ENCODE assay signal across 14 cellular contexts in genomic region chr3:147930417-147930816, GRCh38.
DNase-seq lines count a peak whose midpoint lies in the region; ATAC-seq and TF ChIP-seq lines count a peak whose summit lies in the region.
"Had no signal": no experiment of that assay in that cellular context is flagged by ENCODE, and none has a peak within 500 bp of the region (broad histone marks: within the 10 kb centered on the region; RNA-seq: fewer than 3 reads in every experiment).

No MANE protein-coding gene starts in this region.

- DNase-seq in HEK293T (ENCODE audit: extremely low spot score): no peak
- DNase-seq in amniotic epithelial cell (ENCODE audit: low read depth): peak; percentile 37
- DNase-seq in stromal cell of bone marrow (ENCODE audit: low read depth): peak; percentile 36
- DNase-seq in activated T-cell treated with anti-CD3 and anti-CD28 coated beads, Interleukin-2, amount 50 U/mL, for 48 hours: no peak
- DNase-seq in activated CD4-positive, alpha-beta T cell treated with anti-CD3 and anti-CD28 coated beads, Interleukin-2, amount 50 U/mL, for 48 hours: no peak
- no peak for DNase-seq in KBM-7
- DNase-seq: adrenal gland, erythroblast, occipital lobe had no signal

- peak overlapping the region; percentile 48 for H3K27ac ChIP-seq in iPS-18a (ENCODE audit: low read length)
- H3K27ac ChIP-seq: adrenal gland, VCaP had no signal

- POLR2A ChIA-PET in HEK293T (lab: Yijun Ruan, JAX): no interaction called here

- H3K9ac ChIP-seq in iPS-18a (ENCODE audit: low read length): no peak overlapping the region

- no peaks in the 10 kb centered on the region for H3K9me3 ChIP-seq in iPS-18a (ENCODE audit: control insufficient read depth, low read depth, low read length)
- H3K9me3 ChIP-seq: adrenal gland had no signal

- no peak overlapping the region for H3K4me3 ChIP-seq in iPS-18a (ENCODE audit: low read length)
- H3K4me3 ChIP-seq: adrenal gland, GM12878 had no signal

- H3K27me3 ChIP-seq in iPS-18a (ENCODE audit: control insufficient read depth, insufficient read depth, low read length): no peaks in the 10 kb centered on the region
- H3K27me3 ChIP-seq: adrenal gland had no signal

- H3K4me1 ChIP-seq in iPS-18a (ENCODE audit: control insufficient read depth, low read depth, low read length): peaks cover 49% of the 10 kb centered on the region
- H3K4me1 ChIP-seq: adrenal gland had no signal

- no peaks in the 10 kb centered on the region for H3K36me3 ChIP-seq in iPS-18a (ENCODE audit: control insufficient read depth, low read depth, low read length)
- H3K36me3 ChIP-seq: adrenal gland had no signal

- CTCF ChIA-PET in HEK293T (lab: Yijun Ruan, JAX): interaction anchor here (0.7 kb wide), 1 partner anchor 569 kb away, joined by 3 read pairs; no protein-coding TSS in a partner anchor

- ATAC-seq in GM19324 (IDR thresholded peaks at IDR 0.05; ENCODE audit: low FRiP score, unreplicated experiment): no peak
- ATAC-seq: GM12878, Panc1 had no signal

- in situ Hi-C loops in KBM-7 (cut with MboI; ENCODE audit: low pct_unique_long_range_greater_than_20kb, low sequenced_read_pairs): no loop called here

TF ChIP-seq in HEK293T, 16 proteins besides CTCF, POLR2A, EP300 and RAD21:
- TF ChIP-seq PKNOX1 (IDR thresholded peaks at IDR 0.05) (peak; percentile 63), ARNT (IDR thresholded peaks at IDR 0.05) (no peak)
TF ChIP-seq in HEK293T: peak in this region for 1.

Comparison
In these comparisons a context has a peak if more than half of its experiments do, and no peak if none do; other contexts are left out.
1. DNase-seq: peak in amniotic epithelial cell (single experiment) and stromal cell of bone marrow (single experiment); none in HEK293T (single experiment), activated T-cell treated with anti-CD3 and anti-CD28 coated beads, Interleukin-2, amount 50 U/mL, for 48 hours (0 of 2), activated CD4-positive, alpha-beta T cell treated with anti-CD3 and anti-CD28 coated beads, Interleukin-2, amount 50 U/mL, for 48 hours (0 of 2) and KBM-7 (single experiment).